In the genomic region with DNA sequence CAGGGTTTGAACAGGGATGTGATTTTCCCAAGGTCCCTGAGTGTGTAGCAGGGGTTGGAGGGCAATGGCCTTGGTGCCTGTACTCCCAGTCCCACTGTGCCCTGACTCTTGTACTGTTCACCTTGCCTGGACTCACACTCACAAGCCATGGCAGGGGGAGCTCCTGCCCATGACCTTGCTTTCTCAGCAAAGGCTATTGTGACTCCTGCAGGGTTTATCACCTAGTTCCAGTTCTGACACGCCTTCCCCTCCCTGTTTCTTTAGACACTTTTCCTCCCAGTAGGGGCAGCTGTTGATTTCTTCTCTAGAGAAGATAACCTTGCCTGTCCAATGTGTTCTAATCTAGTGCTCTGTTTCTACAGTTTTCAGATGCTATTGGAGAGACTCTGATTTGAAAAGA, we compare ENCODE assay signal across 26 cellular contexts.
"Had no signal": no experiment of that assay in that cellular context is flagged by ENCODE, and none has a peak within 500 bp of the region (broad histone marks: within the 10 kb centered on the region; RNA-seq: fewer than 3 reads in every experiment).

No MANE protein-coding gene starts in this region.

- H3K9me3 Mint-ChIP-seq: activated CD8-positive, alpha-beta T cell treated with anti-CD3 and anti-CD28 coated beads for 36 hours; activated naive CD4-positive, alpha-beta T cell treated with anti-CD3 and anti-CD28 coated beads, Interleukin-2, amount 10 ng/mL, durations not matched to agents 7 days and 5 days; activated naive CD8-positive, alpha-beta T cell treated with anti-CD3 and anti-CD28 coated beads for 36 hours; activated T-cell treated with anti-CD3 and anti-CD28 coated beads, Interleukin-2, amount 50 U/mL, for 72 hours; activated T-helper 2 cell treated with anti-CD3 and anti-CD28 coated beads, Interferon-gamma antibody, Interleukin-2, Interleukin-4, amounts not matched to agents 10 μg/mL and 5 μg/mL and 100 μg/mL, durations not matched to agents 14 hours and 24 hours and 36 hours had no signal

- H3K36me3 Mint-ChIP-seq: activated naive CD4-positive, alpha-beta T cell treated with anti-CD3 and anti-CD28 coated beads, Interleukin-2, amount 10 ng/mL, durations not matched to agents 7 days and 5 days; activated naive CD8-positive, alpha-beta T cell treated with anti-CD3 and anti-CD28 coated beads for 36 hours had no signal

- H3K27ac ChIP-seq: Peyer's patch, SJCRH30, VCaP had no signal

- H3K9me3 ChIP-seq: Peyer's patch, SJCRH30, SK-N-SH had no signal

- ATAC-seq: activated CD4-positive, alpha-beta T cell treated with anti-CD3 and anti-CD28 coated beads for 36 hours; activated CD8-positive, alpha-beta T cell treated with anti-CD3 and anti-CD28 coated beads for 36 hours; activated T-cell treated with anti-CD3 and anti-CD28 coated beads, Interleukin-2, amount 50 U/mL, for 72 hours had no signal

- H3K4me1 Mint-ChIP-seq: activated CD4-positive, alpha-beta T cell treated with anti-CD3 and anti-CD28 coated beads for 36 hours; activated naive CD4-positive, alpha-beta T cell treated with anti-CD3 and anti-CD28 coated beads, Interleukin-2, amount 10 ng/mL, durations not matched to agents 7 days and 5 days had no signal

- DNase-seq: activated CD4-positive, alpha-beta T cell treated with anti-CD3 and anti-CD28 coated beads for 36 hours; activated CD4-positive, alpha-beta T cell treated with anti-CD3 and anti-CD28 coated beads, Interleukin-2, amount 50 U/mL, for 1 hour; activated CD4-positive, CD25-positive, alpha-beta regulatory T cell; activated CD8-positive, alpha-beta memory T cell treated with anti-CD3 and anti-CD28 coated beads, Interleukin-2, amount 50 U/mL, for 4 hours; activated CD8-positive, alpha-beta T cell treated with anti-CD3 and anti-CD28 coated beads for 36 hours; activated gamma-delta T cell treated with Interleukin-2 at 50 U/mL for 16 hours; activated naive CD4-positive, alpha-beta T cell treated with anti-CD3 and anti-CD28 coated beads, Interleukin-2, amount 10 ng/mL, durations not matched to agents 7 days and 5 days; activated naive CD8-positive, alpha-beta T cell treated with anti-CD3 and anti-CD28 coated beads for 36 hours; activated T-cell treated with anti-CD3 and anti-CD28 coated beads, Interleukin-2, amount 50 U/mL, for 72 hours; central memory CD4-positive, alpha-beta T cell; Kasumi-1; KBM-7; NCI-H1105 treated with DMSO at 0.1 percent for 48 hours; NCI-H1436 treated with DMSO at 0.1 percent for 48 hours; NCI-H187 treated with DMSO at 0.1 percent for 48 hours; NCI-H2081 treated with DMSO at 0.1 percent for 48 hours; NCI-H2171 treated with DMSO at 0.1 percent for 48 hours; NCI-H226; NCI-H526; NCI-H82; Peyer's patch; SJCRH30; SK-N-SH; T-helper 1 cell had no signal

- H3K4me1 ChIP-seq: Peyer's patch, SJCRH30 had no signal

- H3K4me3 Mint-ChIP-seq: activated CD4-positive, alpha-beta T cell treated with anti-CD3 and anti-CD28 coated beads for 36 hours; activated CD8-positive, alpha-beta T cell treated with anti-CD3 and anti-CD28 coated beads for 36 hours; activated naive CD4-positive, alpha-beta T cell treated with anti-CD3 and anti-CD28 coated beads, Interleukin-2, amount 10 ng/mL, durations not matched to agents 7 days and 5 days; activated naive CD8-positive, alpha-beta T cell treated with anti-CD3 and anti-CD28 coated beads for 36 hours; activated T-cell treated with anti-CD3 and anti-CD28 coated beads, Interleukin-2, amount 50 U/mL, for 72 hours had no signal

- H3K27me3 ChIP-seq: Peyer's patch, SJCRH30 had no signal

- H3K27ac Mint-ChIP-seq: activated CD4-positive, alpha-beta T cell treated with anti-CD3 and anti-CD28 coated beads for 36 hours; activated CD8-positive, alpha-beta T cell treated with anti-CD3 and anti-CD28 coated beads for 36 hours; activated naive CD4-positive, alpha-beta T cell treated with anti-CD3 and anti-CD28 coated beads, Interleukin-2, amount 10 ng/mL, durations not matched to agents 7 days and 5 days; activated naive CD8-positive, alpha-beta T cell treated with anti-CD3 and anti-CD28 coated beads for 36 hours; activated T-cell treated with anti-CD3 and anti-CD28 coated beads, Interleukin-2, amount 50 U/mL, for 72 hours; activated T-helper 2 cell treated with anti-CD3 and anti-CD28 coated beads, Interferon-gamma antibody, Interleukin-2, Interleukin-4, amounts not matched to agents 10 μg/mL and 5 μg/mL and 100 μg/mL, durations not matched to agents 14 hours and 24 hours and 36 hours had no signal

- H3K4me3 ChIP-seq: Peyer's patch, SJCRH30 had no signal

- H3K36me3 ChIP-seq: Peyer's patch, SJCRH30 had no signal
